Comparison of ENCODE assay signal across 8 cellular contexts in the genomic region with DNA sequence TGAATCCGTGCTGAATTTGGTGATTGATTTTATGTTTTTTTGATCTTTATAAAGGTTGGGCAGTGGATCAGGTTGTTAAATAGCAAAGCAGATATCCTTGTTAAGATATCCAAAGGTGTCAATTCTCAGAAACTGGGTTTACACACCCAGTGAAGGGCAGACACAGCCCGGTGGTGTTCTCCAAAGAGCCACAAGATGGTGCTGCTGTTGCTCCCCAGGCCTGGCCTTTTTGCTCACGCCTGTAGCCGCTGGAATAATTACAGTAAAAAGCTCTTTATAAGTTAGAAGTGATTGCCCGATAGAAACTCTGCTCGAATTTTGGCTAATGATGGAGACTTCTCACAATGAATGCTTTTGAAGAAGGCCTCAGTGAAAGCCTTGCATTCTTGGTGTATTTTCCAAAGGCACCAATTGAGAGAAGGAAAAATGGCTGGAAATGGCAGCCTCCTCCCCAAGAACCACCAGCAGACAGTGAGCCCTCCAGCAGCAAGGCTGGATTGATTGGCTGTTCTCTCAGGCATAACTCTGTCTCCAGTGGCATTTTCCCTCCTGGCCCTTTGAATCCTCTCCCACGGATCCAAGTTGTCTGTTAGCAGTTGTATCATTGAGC.
DNase-seq lines count a peak whose midpoint lies in the region; ATAC-seq and TF ChIP-seq lines count a peak whose summit lies in the region.

No MANE protein-coding gene starts in this region.

- intact Hi-C loops in heart left ventricle (cut with DNase I): loop anchor here (1.0 to 10.0 kb wide), 7 partner anchors 792 to 1666 kb away; a partner anchor contains a TSS

- H3K36me3 ChIP-seq in heart left ventricle: no peaks in the 10 kb centered on the region

- no peak overlapping the region for H3K4me3 ChIP-seq in heart left ventricle

- TF ChIP-seq POLR2A in heart left ventricle (IDR thresholded peaks at IDR 0.05): no peak

- peak; percentile 63 to 84 (median 76) for TF ChIP-seq CTCF in heart left ventricle (IDR thresholded peaks at IDR 0.05)

- DNase-seq in GM03348 (ENCODE audit: low spot score): peak; percentile 75
- DNase-seq in NCI-H82 (lab: John Stamatoyannopoulos, UW): peak; percentile 83
- DNase-seq in activated naive CD4-positive, alpha-beta T cell treated with Interleukin-2 at 50 U/mL for 16 hours: peak; percentile 25
- DNase-seq in heart left ventricle: peak in 3 of 5 donors; percentile 21 to 41 (median 25)
- DNase-seq in putamen (ENCODE audit: low spot score): peak; percentile 41
- DNase-seq in cortex of kidney (lab: John Stamatoyannopoulos, UW): no peak

- H3K27me3 ChIP-seq in heart left ventricle: no peaks in the 10 kb centered on the region

- H3K4me1 ChIP-seq in heart left ventricle: no peaks in the 10 kb centered on the region

- H3K27ac ChIP-seq in heart left ventricle: no peak overlapping the region

- WGBS in heart left ventricle, 4 donors: 9 to 19% (median 15%) methylated on average over 7 of the region's 7 CpGs

- peak; percentile 58 for ATAC-seq in HG03342 (IDR thresholded peaks at IDR 0.05; ENCODE audit: unreplicated experiment)
- peak in 3 of 4 donors; percentile 67 to 80 (median 69) for ATAC-seq in heart left ventricle
- ATAC-seq in HG02973 (IDR thresholded peaks at IDR 0.05; ENCODE audit: unreplicated experiment): no peak

- H3K9me3 ChIP-seq in heart left ventricle: peaks cover 0 to 8% (median 0%) of the 10 kb centered on the region in 12 donors
